Comparison of ENCODE assay signal across 29 cellular contexts in genomic region chr6:134314236-134314821, GRCh38.
"Had no signal": no experiment of that assay in that cellular context is flagged by ENCODE, and none has a peak within 500 bp of the region (broad histone marks: within the 10 kb centered on the region; RNA-seq: fewer than 3 reads in every experiment).

No MANE protein-coding gene starts in this region.

- H2AFZ ChIP-seq: neural progenitor cell had no signal

- H3K4me1 ChIP-seq: breast epithelium, colonic mucosa had no signal

- ATAC-seq: effector memory CD8-positive, alpha-beta T cell; gastroesophageal sphincter; left colon; naive thymus-derived CD8-positive, alpha-beta T cell; right cardiac atrium; stimulated activated naive B cell treated with anti-CD40 and anti-IgM and Interleukin-4, amounts not matched to agents 10 μg/mL and 1 μg/mL and 100 μg/mL, for 72 hours had no signal

- DNase-seq: activated CD4-positive, alpha-beta memory T cell treated with anti-CD3 and anti-CD28 coated beads for 36 hours; activated CD4-positive, alpha-beta T cell treated with anti-CD3 and anti-CD28 coated beads, Interleukin-2, amount 10 ng/mL, durations not matched to agents 24 days and 14 days; activated CD4-positive, CD25-positive, alpha-beta regulatory T cell treated with anti-CD3 and anti-CD28 coated beads, Interleukin-2, amount 50 U/mL, for 72 hours; activated CD8-positive, alpha-beta memory T cell treated with anti-CD3 and anti-CD28 coated beads, Interleukin-2, amount 50 U/mL, for 4 hours; activated gamma-delta T cell; activated naive CD4-positive, alpha-beta T cell treated with anti-CD3 and anti-CD28 coated beads, Interleukin-2, amount 10 ng/mL, durations not matched to agents 7 days and 5 days; activated naive CD8-positive, alpha-beta T cell treated with anti-CD3 and anti-CD28 coated beads, Interleukin-2, amount 10 ng/mL, durations not matched to agents 7 days and 5 days; activated T-cell treated with anti-CD3 and anti-CD28 coated beads, Interleukin-2, amount 50 U/mL, for 1 hour; amniotic stem cell; colonic mucosa; effector memory CD8-positive, alpha-beta T cell; hippocampal formation; kidney; left colon; naive thymus-derived CD8-positive, alpha-beta T cell; occipital lobe; posterior cingulate gyrus; right cardiac atrium; stimulated activated CD4-positive, alpha-beta T cell treated with anti-CD3 and anti-CD28 coated beads, Interleukin-15, amount 100 ng/mL, for 24 hours; stimulated activated CD4-positive, alpha-beta T cell treated with anti-CD3 and anti-CD28 coated beads, Interleukin-2, amount 100 ng/mL, for 24 hours; stimulated activated naive B cell treated with anti-CD40 and anti-IgM and Interleukin-4, amounts not matched to agents 10 μg/mL and 1 μg/mL and 100 μg/mL, for 72 hours; T-helper 1 cell; trophoblast cell had no signal

- H3K9me3 ChIP-seq: breast epithelium, colonic mucosa, gastroesophageal sphincter, thoracic aorta had no signal

- H3K4me3 ChIP-seq: breast epithelium, colonic mucosa, gastroesophageal sphincter, neural progenitor cell, thoracic aorta had no signal

- H3K27ac ChIP-seq: colonic mucosa, gastroesophageal sphincter, neural progenitor cell, thoracic aorta had no signal

- H3K36me3 Mint-ChIP-seq: activated CD4-positive, alpha-beta memory T cell treated with anti-CD3 and anti-CD28 coated beads for 36 hours; activated naive CD4-positive, alpha-beta T cell treated with anti-CD3 and anti-CD28 coated beads, Interleukin-2, amount 10 ng/mL, durations not matched to agents 7 days and 5 days; activated naive CD8-positive, alpha-beta T cell treated with anti-CD3 and anti-CD28 coated beads, Interleukin-2, amount 10 ng/mL, durations not matched to agents 7 days and 5 days; memory B cell; naive thymus-derived CD8-positive, alpha-beta T cell; neural progenitor cell; stimulated activated naive B cell treated with anti-CD40 and anti-IgM and Interleukin-4, amounts not matched to agents 10 μg/mL and 1 μg/mL and 100 μg/mL, for 72 hours had no signal

- H3K4me2 ChIP-seq: neural progenitor cell had no signal

- H3K9ac ChIP-seq: neural progenitor cell had no signal

- H3K27me3 ChIP-seq: breast epithelium had no signal

- H3K4me3 Mint-ChIP-seq: activated CD4-positive, alpha-beta memory T cell treated with anti-CD3 and anti-CD28 coated beads for 36 hours; activated CD4-positive, alpha-beta T cell treated with anti-CD3 and anti-CD28 coated beads, Interleukin-2, amount 10 ng/mL, durations not matched to agents 24 days and 14 days; activated naive CD4-positive, alpha-beta T cell treated with anti-CD3 and anti-CD28 coated beads, Interleukin-2, amount 10 ng/mL, durations not matched to agents 7 days and 5 days; activated naive CD8-positive, alpha-beta T cell treated with anti-CD3 and anti-CD28 coated beads, Interleukin-2, amount 10 ng/mL, durations not matched to agents 7 days and 5 days; central memory CD8-positive, alpha-beta T cell; effector memory CD8-positive, alpha-beta T cell; memory B cell; neural progenitor cell; stimulated activated naive B cell treated with anti-CD40 and anti-IgM and Interleukin-4, amounts not matched to agents 10 μg/mL and 1 μg/mL and 100 μg/mL, for 72 hours had no signal

- H3K27ac Mint-ChIP-seq: activated CD4-positive, alpha-beta memory T cell treated with anti-CD3 and anti-CD28 coated beads for 36 hours; activated CD4-positive, alpha-beta T cell treated with anti-CD3 and anti-CD28 coated beads, Interleukin-2, amount 10 ng/mL, durations not matched to agents 24 days and 14 days; activated naive CD4-positive, alpha-beta T cell treated with anti-CD3 and anti-CD28 coated beads, Interleukin-2, amount 10 ng/mL, durations not matched to agents 7 days and 5 days; activated naive CD8-positive, alpha-beta T cell treated with anti-CD3 and anti-CD28 coated beads, Interleukin-2, amount 10 ng/mL, durations not matched to agents 7 days and 5 days; effector memory CD8-positive, alpha-beta T cell; memory B cell; neural progenitor cell; stimulated activated naive B cell treated with anti-CD40 and anti-IgM and Interleukin-4, amounts not matched to agents 10 μg/mL and 1 μg/mL and 100 μg/mL, for 72 hours had no signal

- H3K36me3 ChIP-seq: breast epithelium, colonic mucosa, gastroesophageal sphincter, neural progenitor cell, thoracic aorta had no signal

- H3K9me3 Mint-ChIP-seq: activated CD4-positive, alpha-beta memory T cell treated with anti-CD3 and anti-CD28 coated beads for 36 hours; activated CD4-positive, alpha-beta T cell treated with anti-CD3 and anti-CD28 coated beads, Interleukin-2, amount 10 ng/mL, durations not matched to agents 24 days and 14 days; activated naive CD8-positive, alpha-beta T cell treated with anti-CD3 and anti-CD28 coated beads, Interleukin-2, amount 10 ng/mL, durations not matched to agents 7 days and 5 days; central memory CD8-positive, alpha-beta T cell; effector memory CD8-positive, alpha-beta T cell; memory B cell; naive thymus-derived CD8-positive, alpha-beta T cell; neural progenitor cell; stimulated activated naive B cell treated with anti-CD40 and anti-IgM and Interleukin-4, amounts not matched to agents 10 μg/mL and 1 μg/mL and 100 μg/mL, for 72 hours had no signal
